ENCODE assay signal across 15 cellular contexts in the genomic region with DNA sequence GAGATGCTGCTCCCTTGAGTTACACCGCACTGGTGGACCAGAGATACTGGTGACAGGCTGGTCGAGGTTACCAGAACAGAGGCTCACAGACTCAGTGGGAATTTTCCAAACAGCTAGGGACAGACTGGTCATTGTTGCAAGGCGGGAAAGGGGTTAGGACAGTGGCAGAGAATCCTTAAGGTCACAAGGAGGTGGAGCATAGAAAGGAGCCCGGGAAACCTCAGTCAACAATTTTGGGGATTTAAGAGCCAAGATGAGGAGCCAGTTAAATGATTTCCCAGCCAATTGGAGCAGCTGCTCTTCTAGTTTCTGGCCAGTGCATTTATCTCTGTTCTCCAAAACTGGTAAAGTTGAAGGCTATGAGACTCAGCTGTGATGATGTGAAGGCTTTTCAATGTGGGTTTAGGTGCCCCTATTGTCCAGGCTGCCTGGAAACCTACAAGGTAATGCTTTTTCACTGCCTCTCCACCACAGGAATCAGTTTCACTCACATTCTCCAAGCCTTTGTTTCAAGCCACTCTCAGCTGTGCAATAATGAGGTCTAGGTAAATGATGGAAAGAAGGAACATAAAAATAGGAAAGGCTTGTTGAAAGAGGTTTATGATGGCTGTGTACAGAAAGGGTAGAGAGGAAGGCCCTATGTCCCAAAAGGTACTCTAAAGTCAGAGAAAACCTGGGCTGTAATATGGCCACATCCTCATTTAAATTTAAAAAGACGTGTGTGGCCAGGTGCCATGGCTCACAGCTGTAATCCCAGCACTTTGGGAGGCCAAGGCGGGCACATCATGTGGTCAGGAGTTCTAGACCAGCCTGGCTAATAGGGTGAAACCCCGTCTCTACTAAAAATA. TPM values are rescaled to one million over a fixed set of nuclear protein-coding genes. Genes with fewer than 3 reads are reported as not detected.
DNase-seq lines count a peak whose midpoint lies in the region; ATAC-seq, FAIRE-seq and TF ChIP-seq lines count a peak whose summit lies in the region.
"Had no signal": no experiment of that assay in that cellular context is flagged by ENCODE, and none has a peak within 500 bp of the region (broad histone marks: within the 10 kb centered on the region; RNA-seq: fewer than 3 reads in every experiment).

No MANE protein-coding gene starts in this region.

- H2BK120ac ChIP-seq in H9 (ENCODE audit: low read depth, low read length, poor library complexity, severe bottlenecking) = no peak overlapping the region

- no peak overlapping the region for H3K23ac ChIP-seq in H9 (ENCODE audit: insufficient read length, low read depth, low read length)

- POLR2A ChIA-PET in SK-N-SH (lab: Yijun Ruan, JAX) (no interaction called here), GM12878 (lab: Charles Lee) (no interaction called here)

- H3K9me2 ChIP-seq in SK-N-SH = no peaks in the 10 kb centered on the region

- intact Hi-C loops in GM12878 (cut with micrococcal nuclease; ENCODE audit: unreplicated experiment) = no loop called here

- H3K14ac ChIP-seq in H9 (ENCODE audit: insufficient read depth, low read length) = no peak overlapping the region

- SMC1A ChIA-PET in GM12878 (lab: Charles Lee; ENCODE audit: uncharacterized antibody, unreplicated experiment) = no interaction called here

- TF ChIP-seq RAD21 in SK-N-SH (IDR thresholded peaks at IDR 0.05; ENCODE audit: low read length) (no peak), GM12878 (IDR thresholded peaks at IDR 0.05; ENCODE audit: insufficient read depth, low read depth, low read length) (no peak)

- H4K5ac ChIP-seq in H9 (ENCODE audit: insufficient read length, low read depth, low read length) = no peak overlapping the region

- H3F3A ChIP-seq in SK-N-SH (replicated peaks; ENCODE audit: insufficient read depth) = peaks cover 46% of the 10 kb centered on the region

- H3K27ac Mint-ChIP-seq in H9 (peak overlapping the region; percentile 18 to 93 (median 30); a peak in 6 of 7 replicates), osteocyte (ENCODE audit: unreplicated experiment) (peak overlapping the region; percentile 42)
- H3K27ac Mint-ChIP-seq: activated CD8-positive, alpha-beta T cell treated with anti-CD3 and anti-CD28 coated beads, Interleukin-2, amount 10 ng/mL, durations not matched to agents 7 days and 5 days had no signal

- no peak overlapping the region for H3K9ac ChIP-seq in SK-N-SH
- no peak overlapping the region for H3K9ac ChIP-seq in H9 (ENCODE audit: extremely low read depth, insufficient read length, low read length)
- H3K9ac ChIP-seq in GM12878 (ENCODE audit: control insufficient read depth, insufficient read depth, low read length) = no peak overlapping the region

- H3K79me1 ChIP-seq in H9 (ENCODE audit: insufficient read depth, low read depth, low read length, poor library complexity, severe bottlenecking) = no peaks in the 10 kb centered on the region

- H3K4me1 ChIP-seq in SK-N-SH (ENCODE audit: control insufficient read depth in 1 of 2, insufficient read depth in 2 of 2, low read depth in 1 of 2, low read length in 1 of 2) = peaks cover under 1 to 17% of the 10 kb centered on the region in 2 experiments
- H3K4me1 ChIP-seq in H9 (ENCODE audit: insufficient read depth, low read length) = peaks cover 9% of the 10 kb centered on the region; the same call in 1 of the 2 replicates
- H3K4me1 ChIP-seq in GM12878 (ENCODE audit: control insufficient read depth, insufficient read depth, low read length) = peaks cover 4% of the 10 kb centered on the region

- no peak overlapping the region for H2BK20ac ChIP-seq in H9 (ENCODE audit: low read depth, low read length, poor library complexity, severe bottlenecking)

- H3K4me1 Mint-ChIP-seq in H9 (peaks cover 50 to 62% of the 10 kb centered on the region in 2 experiments), osteocyte (ENCODE audit: unreplicated experiment) (peaks cover 45% of the 10 kb centered on the region)

- 95% methylated on average over 7 of the region's 7 CpGs for WGBS in SK-N-SH (ENCODE audit: low lambda C conversion rate)
- WGBS in H9 (ENCODE audit: extremely low coverage, insufficient read length, low lambda C conversion rate) = no CpG with 5 or more reads among the region's 7 CpGs
- WGBS in GM12878 (ENCODE audit: insufficient coverage, insufficient replicate concordance, low lambda C conversion rate, missing lambda C conversion rate) = 79% methylated on average over 7 of the region's 7 CpGs

- RAD21 ChIA-PET in GM12878 (lab: Charles Lee; ENCODE audit: unreplicated experiment) = no interaction called here

- H3K4me2 ChIP-seq in SK-N-SH (no peak overlapping the region), H9 (ENCODE audit: insufficient read depth, insufficient read length, low read length) (no peak overlapping the region), GM12878 (ENCODE audit: control insufficient read depth, insufficient read depth) (no peak overlapping the region)

- H3K79me2 ChIP-seq in SK-N-SH (ENCODE audit: insufficient read depth) (peaks cover 8% of the 10 kb centered on the region; the same call in 1 of the 2 replicates), H9 (ENCODE audit: insufficient read depth, low read length) (no peaks in the 10 kb centered on the region), GM12878 (ENCODE audit: control insufficient read depth, insufficient read depth, low read length) (no peaks in the 10 kb centered on the region)

- no peak for FAIRE-seq in GM12878 (lab: Jason Lieb, UNC)

- in situ Hi-C loops in GM12878 (cut with MboI) = no loop called here

- no peak overlapping the region for H3K18ac ChIP-seq in H9 (ENCODE audit: insufficient read length, low read depth, low read length)

- no peak overlapping the region for H3K4me3 Mint-ChIP-seq in H9
- H3K4me3 Mint-ChIP-seq in osteocyte (ENCODE audit: unreplicated experiment) = no peak overlapping the region
- H3K4me3 Mint-ChIP-seq: activated CD8-positive, alpha-beta T cell treated with anti-CD3 and anti-CD28 coated beads, Interleukin-2, amount 10 ng/mL, durations not matched to agents 7 days and 5 days had no signal

- H3K23me2 ChIP-seq in H9 (ENCODE audit: insufficient read length, low read depth, low read length, poor library complexity, severe bottlenecking) = peaks cover 10% of the 10 kb centered on the region

- H2AFZ ChIP-seq in SK-N-SH (ENCODE audit: low read depth) (no peak overlapping the region), H9 (ENCODE audit: low read length) (no peak overlapping the region), GM12878 (ENCODE audit: control insufficient read depth, low read depth, low read length) (no peak overlapping the region)

- H3K4ac ChIP-seq in H9 (ENCODE audit: low read depth, low read length) = no peak overlapping the region

- H3K36me3 ChIP-seq in SK-N-SH (replicated peaks in 1 of 2; ENCODE audit: control insufficient read depth in 1 of 2, insufficient read depth in 2 of 2, low read length in 1 of 2) (peaks cover 24 to 27% of the 10 kb centered on the region in 2 experiments), GM12878 (ENCODE audit: control insufficient read depth in 2 of 2, insufficient read depth in 2 of 2, low read length in 1 of 2) (peaks cover 4 to 22% of the 10 kb centered on the region in 2 experiments)

- no peak overlapping the region for H4K91ac ChIP-seq in H9 (ENCODE audit: insufficient read length, low read depth, low read length)

- H4K20me1 ChIP-seq in SK-N-SH (ENCODE audit: insufficient read depth) (no peaks in the 10 kb centered on the region), H9 (ENCODE audit: control insufficient read depth, insufficient read depth, insufficient read length) (no peaks in the 10 kb centered on the region), GM12878 (ENCODE audit: control insufficient read depth, insufficient read depth) (no peaks in the 10 kb centered on the region)

- no peak overlapping the region for H3K56ac ChIP-seq in H9 (ENCODE audit: insufficient read length, low read depth, low read length)

- DNase-seq in SK-N-SH (peak; percentile 7), H9 (peak; percentile 50), GM12878 (ENCODE audit: low read depth, low spot score) (no peak), osteocyte (ENCODE audit: extremely low spot score, unreplicated experiment) (no peak), amniotic stem cell (lab: John Stamatoyannopoulos, UW) (no peak)
- no peak for DNase-seq in stimulated activated CD4-positive, alpha-beta T cell treated with anti-CD3 and anti-CD28 coated beads, Interleukin-2, amount 100 ng/mL, for 24 hours
- DNase-seq: ACHN; activated CD8-positive, alpha-beta T cell treated with anti-CD3 and anti-CD28 coated beads, Interleukin-2, amount 10 ng/mL, durations not matched to agents 7 days and 5 days; DMS79 treated with DMSO at 0.1 percent for 48 hours; hypothalamus; NCI-H1048 had no signal

- H3K27me3 Mint-ChIP-seq in H9 (ENCODE audit: low read depth) (peaks cover 37% of the 10 kb centered on the region), osteocyte (ENCODE audit: unreplicated experiment) (no peaks in the 10 kb centered on the region)

- no peak overlapping the region for H2AK5ac ChIP-seq in H9 (ENCODE audit: insufficient read length, low read length)

- no TSS peak for BruUV-seq in GM12878 (replicated peaks; lab: Mats Ljungman, UMichigan)

- no peaks in the 10 kb centered on the region for H3K9me3 ChIP-seq in SK-N-SH
- no peaks in the 10 kb centered on the region for H3K9me3 ChIP-seq in H9 (ENCODE audit: control insufficient read depth, low read depth, low read length)
- H3K9me3 ChIP-seq in GM12878 (replicated peaks; ENCODE audit: control insufficient read depth, insufficient read depth, low read length) = no peaks in the 10 kb centered on the region

- peak; percentile 48; the same call in 1 of the 2 replicates for TF ChIP-seq POLR2A in GM12878 (IDR thresholded peaks at IDR 0.05; ENCODE audit: low read depth, low read length)

- H3K4me3 ChIP-seq in SK-N-SH (ENCODE audit: low read depth in 2 of 2, low read length in 1 of 2) (no peak overlapping the region), GM12878 (no peak overlapping the region)

- no peak overlapping the region for H4K8ac ChIP-seq in H9 (replicated peaks; ENCODE audit: insufficient read length, low read depth, low read length)

- H3K36me3 Mint-ChIP-seq in H9 (ENCODE audit: insufficient read depth in 1 of 3, low read depth in 3 of 3) = peaks cover 21 to 44% (median 26%) of the 10 kb centered on the region in 3 experiments
- H3K36me3 Mint-ChIP-seq in osteocyte (ENCODE audit: unreplicated experiment) = peaks cover 34% of the 10 kb centered on the region

- no peaks in the 10 kb centered on the region for H3K27me3 ChIP-seq in SK-N-SH (ENCODE audit: insufficient read depth)
- H3K27me3 ChIP-seq in H9 (ENCODE audit: insufficient read depth, low read length) = peaks cover 5% of the 10 kb centered on the region; the same call in 1 of the 2 replicates
- H3K27me3 ChIP-seq in GM12878 (replicated peaks in 1 of 2; ENCODE audit: control insufficient read depth in 2 of 2, insufficient read depth in 2 of 2, low read length in 1 of 2) = no peaks in the 10 kb centered on the region

- no peak overlapping the region for H3T11ph ChIP-seq in H9 (ENCODE audit: low read length)

- peak overlapping the region in 1 of 2 experiments; percentile 6; a peak in 1 of 4 replicates for H3K27ac ChIP-seq in SK-N-SH (ENCODE audit: low read depth in 2 of 2, low read length in 1 of 2)
- H3K27ac ChIP-seq in H9 (ENCODE audit: insufficient read length, low read depth, low read length) = peak overlapping the region; percentile 16
- H3K27ac ChIP-seq in GM12878 (ENCODE audit: control insufficient read depth, insufficient read depth) = no peak overlapping the region
- H3K27ac ChIP-seq: epithelial cell of prostate, HL-60 had no signal

- H3K9me3 Mint-ChIP-seq in H9 (no peaks in the 10 kb centered on the region; a peak in 1 of 5 replicates), osteocyte (ENCODE audit: unreplicated experiment) (no peaks in the 10 kb centered on the region)

- ATAC-seq in SK-N-SH treated with all-trans-retinoic acid at 6 μM for 48 hours = no peak
- no peak for ATAC-seq in GM12878
- ATAC-seq in HG03571 (IDR thresholded peaks at IDR 0.05; ENCODE audit: unreplicated experiment) = no peak
- ATAC-seq: activated CD8-positive, alpha-beta T cell treated with anti-CD3 and anti-CD28 coated beads, Interleukin-2, amount 10 ng/mL, durations not matched to agents 7 days and 5 days had no signal

- no peak overlapping the region for H2BK5ac ChIP-seq in H9 (ENCODE audit: insufficient read length, low read length)

- H2BK12ac ChIP-seq in H9 (ENCODE audit: insufficient read length, low read depth, low read length) = no peak overlapping the region

- CTCF ChIA-PET in SK-N-SH (lab: Yijun Ruan, JAX) = interaction anchor here (1.4 to 1.7 kb wide), 4 partner anchors 12 to 158 kb away, joined by 3 to 11 read pairs (median 4); no protein-coding TSS in a partner anchor
- CTCF ChIA-PET in GM12878 (lab: Yijun Ruan, JAX) = interaction anchor here (0.6 to 1.4 kb wide), 2 partner anchors 12 to 23 kb away, joined by 4 to 7 read pairs; no protein-coding TSS in a partner anchor

- no peak for TF ChIP-seq EP300 in SK-N-SH (IDR thresholded peaks at IDR 0.05; ENCODE audit: borderline replicate concordance in 1 of 2, low read depth in 1 of 2, low read length in 1 of 2)
- TF ChIP-seq EP300 in GM12878 (IDR thresholded peaks at IDR 0.05; ENCODE audit: borderline replicate concordance in 1 of 2, control insufficient read depth in 1 of 2, low read depth in 2 of 2, low read length in 2 of 2) = no peak

- no peak overlapping the region for H2BK15ac ChIP-seq in H9 (ENCODE audit: low read depth, low read length)

- TF ChIP-seq CTCF in SK-N-SH (IDR thresholded peaks at IDR 0.05) = no peak
- TF ChIP-seq CTCF in H9 (conservative IDR thresholded peaks at IDR 0.05) = no peak
- no peak for TF ChIP-seq CTCF in GM12878 (IDR thresholded peaks at IDR 0.05 in 2 of 3, conservative IDR thresholded peaks at IDR 0.05 in 1 of 3; ENCODE audit: control insufficient read depth in 2 of 3, extremely low read depth in 1 of 3, insufficient read depth in 1 of 3, low read depth in 3 of 3, low read length in 3 of 3)
- no peak for TF ChIP-seq CTCF in osteocyte (IDR thresholded peaks at IDR 0.05)

RNA-seq across cellular contexts. Expression of a gene that starts 7.0 kb away (rescaled TPM):
- polyA plus RNA-seq in SK-N-SH (2012; rRNA removed) (32.7 and 50.0 TPM in 2 replicates), GM12878 (2011; rRNA removed) (0.07 TPM in 1 of 2 replicates, not detected in the other), GM12878 (2014; fragmentation: Illumina TruSeq; extraction: Trizol) (0.03 and 0.11 TPM in 2 replicates), GM12878 (2014; fragmentation: Nextera tagmentation; extraction: Ambion mirVana) (not detected), GM12878 (2014; rRNA removed) (0.15 and 0.52 TPM in 2 replicates), GM12878 (2016; fragmentation: Nextera tagmentation; extraction: Ambion mirVana) (under 1 TPM in 1 of 2 experiments, not detected in 1; 0.20 TPM)
- polyA plus RNA-seq in SK-N-SH (2012; cell fraction: cytosol; rRNA removed) = 9.6 and 17.3 TPM in 2 replicates
- polyA plus RNA-seq in SK-N-SH (2012; cell fraction: nucleus; rRNA removed) = 225 and 321 TPM in 2 replicates
- total RNA-seq in H9 (2021) (3.6 and 4.5 TPM in 2 replicates), GM12878 (2014; rRNA removed) (0.17 and 0.22 TPM in 2 replicates), GM12878 (2014; rRNA removed; fragmentation: Illumina TruSeq; extraction: Trizol) (not detected in 2 replicates), GM12878 (2021) (0.66 and 0.72 TPM in 2 replicates), osteocyte (107 and 116 TPM in 2 replicates)
- total RNA-seq in GM12878 (2013; cell fraction: nucleolus; rRNA removed) = 1.7 and 2.7 TPM in 2 replicates
- polyA plus RNA-seq in GM12878 (2011; ENCODE audit: low read depth) = 0.14 TPM
- polyA plus RNA-seq in GM12878 (2011; cell fraction: cytosol; rRNA removed) = 0.07 and 0.10 TPM in 2 replicates
- polyA plus RNA-seq in GM12878 (2011; cell fraction: nucleus; rRNA removed) = 0.97 and 1.3 TPM in 2 replicates
- polyA plus RNA-seq in GM12878 (2012) = 0.39 and 0.64 TPM in 2 replicates
- 0.57 TPM in 1 of 2 replicates, not detected in the other for polyA minus RNA-seq in GM12878 (2011; rRNA and poly(A)+ RNA removed)
- 0.62 and 2.8 TPM in 2 replicates for polyA minus RNA-seq in GM12878 (2011; cell fraction: cytosol; rRNA and poly(A)+ RNA removed)
- polyA minus RNA-seq in GM12878 (2011; cell fraction: nucleus; rRNA and poly(A)+ RNA removed) = 0.48 and 1.2 TPM in 2 replicates

RNA-seq across cellular contexts. Expression of a gene that starts 36.4 kb away (rescaled TPM):
- polyA plus RNA-seq in SK-N-SH (2012; rRNA removed) (20.3 and 25.8 TPM in 2 replicates), GM12878 (2011; rRNA removed) (12.4 and 19.4 TPM in 2 replicates), GM12878 (2014; fragmentation: Illumina TruSeq; extraction: Trizol) (9.4 and 18.3 TPM in 2 replicates), GM12878 (2014; fragmentation: Nextera tagmentation; extraction: Ambion mirVana) (1 to 10 TPM; 2.3 to 3.5 TPM), GM12878 (2014; rRNA removed) (21.4 and 21.7 TPM in 2 replicates), GM12878 (2016; fragmentation: Nextera tagmentation; extraction: Ambion mirVana) (10 to 100 TPM; 26.2 to 26.4 TPM)
- polyA plus RNA-seq in SK-N-SH (2012; cell fraction: cytosol; rRNA removed) = 14.7 and 19.4 TPM in 2 replicates
- 20.4 and 23.9 TPM in 2 replicates for polyA plus RNA-seq in SK-N-SH (2012; cell fraction: nucleus; rRNA removed)
- total RNA-seq in H9 (2021) (5.8 and 6.5 TPM in 2 replicates), GM12878 (2014; rRNA removed) (18.7 and 21.0 TPM in 2 replicates), GM12878 (2014; rRNA removed; fragmentation: Illumina TruSeq; extraction: Trizol) (10.4 and 11.2 TPM in 2 replicates), GM12878 (2021) (24.7 and 27.7 TPM in 2 replicates), osteocyte (28.3 and 29.0 TPM in 2 replicates)
- 14.3 and 17.7 TPM in 2 replicates for total RNA-seq in GM12878 (2013; cell fraction: nucleolus; rRNA removed)
- polyA plus RNA-seq in GM12878 (2011; ENCODE audit: low read depth) = 6.7 TPM
- polyA plus RNA-seq in GM12878 (2011; cell fraction: cytosol; rRNA removed) = 28.7 and 32.0 TPM in 2 replicates
- polyA plus RNA-seq in GM12878 (2011; cell fraction: nucleus; rRNA removed) = 22.8 and 28.5 TPM in 2 replicates
- polyA plus RNA-seq in GM12878 (2012) = 14.5 and 15.8 TPM in 2 replicates
- 24.0 and 32.3 TPM in 2 replicates for polyA minus RNA-seq in GM12878 (2011; rRNA and poly(A)+ RNA removed)
- polyA minus RNA-seq in GM12878 (2011; cell fraction: cytosol; rRNA and poly(A)+ RNA removed) = 12.1 and 12.6 TPM in 2 replicates
- 10.4 and 18.8 TPM in 2 replicates for polyA minus RNA-seq in GM12878 (2011; cell fraction: nucleus; rRNA and poly(A)+ RNA removed)

RNA-seq across cellular contexts. Expression of a gene that starts 36.6 kb away (rescaled TPM):
- polyA plus RNA-seq in SK-N-SH (2012; rRNA removed) (267 and 292 TPM in 2 replicates), GM12878 (2011; rRNA removed) (494 and 678 TPM in 2 replicates), GM12878 (2014; fragmentation: Illumina TruSeq; extraction: Trizol) (625 and 749 TPM in 2 replicates), GM12878 (2014; fragmentation: Nextera tagmentation; extraction: Ambion mirVana) (100 to 1,000 TPM; 133 to 144 TPM), GM12878 (2014; rRNA removed) (326 and 368 TPM in 2 replicates), GM12878 (2016; fragmentation: Nextera tagmentation; extraction: Ambion mirVana) (100 to 1,000 TPM; 123 TPM)
- polyA plus RNA-seq in SK-N-SH (2012; cell fraction: cytosol; rRNA removed) = 346 and 371 TPM in 2 replicates
- polyA plus RNA-seq in SK-N-SH (2012; cell fraction: nucleus; rRNA removed) = 127 and 164 TPM in 2 replicates
- total RNA-seq in H9 (2021) (713 and 723 TPM in 2 replicates), GM12878 (2014; rRNA removed) (519 and 635 TPM in 2 replicates), GM12878 (2014; rRNA removed; fragmentation: Illumina TruSeq; extraction: Trizol) (742 and 752 TPM in 2 replicates), GM12878 (2021) (628 and 637 TPM in 2 replicates), osteocyte (516 and 555 TPM in 2 replicates)
- total RNA-seq in GM12878 (2013; cell fraction: nucleolus; rRNA removed) = 239 and 240 TPM in 2 replicates
- polyA plus RNA-seq in GM12878 (2011; ENCODE audit: low read depth) = 340 TPM
- polyA plus RNA-seq in GM12878 (2011; cell fraction: cytosol; rRNA removed) = 381 and 532 TPM in 2 replicates
- polyA plus RNA-seq in GM12878 (2011; cell fraction: nucleus; rRNA removed) = 218 and 250 TPM in 2 replicates
- polyA plus RNA-seq in GM12878 (2012) = 417 and 421 TPM in 2 replicates
- 773 and 817 TPM in 2 replicates for polyA minus RNA-seq in GM12878 (2011; rRNA and poly(A)+ RNA removed)
- polyA minus RNA-seq in GM12878 (2011; cell fraction: cytosol; rRNA and poly(A)+ RNA removed) = 266 and 313 TPM in 2 replicates
- polyA minus RNA-seq in GM12878 (2011; cell fraction: nucleus; rRNA and poly(A)+ RNA removed) = 94.2 and 136 TPM in 2 replicates

RNA-seq across cellular contexts. Expression of a gene that starts 54.6 kb away (rescaled TPM):
- polyA plus RNA-seq in SK-N-SH (2012; rRNA removed) = 290 and 570 TPM in 2 replicates
- 204 and 327 TPM in 2 replicates for polyA plus RNA-seq in SK-N-SH (2012; cell fraction: cytosol; rRNA removed)
- polyA plus RNA-seq in SK-N-SH (2012; cell fraction: nucleus; rRNA removed) = 223 and 345 TPM in 2 replicates
- total RNA-seq in H9 (2021) = 4.2 and 5.7 TPM in 2 replicates
- total RNA-seq in GM12878 (2013; cell fraction: nucleolus; rRNA removed) = not detected in 2 replicates
- total RNA-seq in GM12878 (2014; rRNA removed) = 0.56 TPM in 1 of 2 replicates, not detected in the other
- total RNA-seq in GM12878 (2014; rRNA removed; fragmentation: Illumina TruSeq; extraction: Trizol) = not detected in 2 replicates
- total RNA-seq in GM12878 (2021) = 0.64 and 0.87 TPM in 2 replicates
- polyA plus RNA-seq in GM12878 (2011; ENCODE audit: low read depth) = not detected
- 0.16 and 0.60 TPM in 2 replicates for polyA plus RNA-seq in GM12878 (2011; rRNA removed)
- polyA plus RNA-seq in GM12878 (2011; cell fraction: cytosol; rRNA removed) = 0.67 and 0.85 TPM in 2 replicates
- 0.22 and 0.31 TPM in 2 replicates for polyA plus RNA-seq in GM12878 (2011; cell fraction: nucleus; rRNA removed)
- polyA plus RNA-seq in GM12878 (2012) = 0.19 and 0.21 TPM in 2 replicates
- not detected in 2 replicates for polyA plus RNA-seq in GM12878 (2014; fragmentation: Illumina TruSeq; extraction: Trizol)
- under 1 TPM in 1 of 2 experiments, not detected in 1; 0.09 TPM for polyA plus RNA-seq in GM12878 (2014; fragmentation: Nextera tagmentation; extraction: Ambion mirVana)
- 0.35 and 0.84 TPM in 2 replicates for polyA plus RNA-seq in GM12878 (2014; rRNA removed)
- under 1 TPM; 0.44 to 0.80 TPM for polyA plus RNA-seq in GM12878 (2016; fragmentation: Nextera tagmentation; extraction: Ambion mirVana)
- polyA minus RNA-seq in GM12878 (2011; rRNA and poly(A)+ RNA removed) = 0.77 TPM in 1 of 2 replicates, not detected in the other
- polyA minus RNA-seq in GM12878 (2011; cell fraction: cytosol; rRNA and poly(A)+ RNA removed) = not detected in 2 replicates
- not detected in 2 replicates for polyA minus RNA-seq in GM12878 (2011; cell fraction: nucleus; rRNA and poly(A)+ RNA removed)
- total RNA-seq in osteocyte = 18.8 and 22.3 TPM in 2 replicates

Comparison
In these comparisons a context has a peak if more than half of its experiments do, and no peak if none do; other contexts are left out.
1. DNase-seq: peak in SK-N-SH (single experiment) and H9 (single experiment); none in GM12878 (single experiment), osteocyte (single experiment), amniotic stem cell (single experiment) and stimulated activated CD4-positive, alpha-beta T cell treated with anti-CD3 and anti-CD28 coated beads, Interleukin-2, amount 100 ng/mL, for 24 hours (0 of 2).
2. RNA of a gene that starts 7.0 kb away (total RNA-seq): 107 to 116 TPM in osteocyte; 3.6 to 4.5 TPM in H9 and 0.17 to 2.7 TPM in GM12878; every median in the first group is over 10 times any median in the second.